In the genomic region with DNA sequence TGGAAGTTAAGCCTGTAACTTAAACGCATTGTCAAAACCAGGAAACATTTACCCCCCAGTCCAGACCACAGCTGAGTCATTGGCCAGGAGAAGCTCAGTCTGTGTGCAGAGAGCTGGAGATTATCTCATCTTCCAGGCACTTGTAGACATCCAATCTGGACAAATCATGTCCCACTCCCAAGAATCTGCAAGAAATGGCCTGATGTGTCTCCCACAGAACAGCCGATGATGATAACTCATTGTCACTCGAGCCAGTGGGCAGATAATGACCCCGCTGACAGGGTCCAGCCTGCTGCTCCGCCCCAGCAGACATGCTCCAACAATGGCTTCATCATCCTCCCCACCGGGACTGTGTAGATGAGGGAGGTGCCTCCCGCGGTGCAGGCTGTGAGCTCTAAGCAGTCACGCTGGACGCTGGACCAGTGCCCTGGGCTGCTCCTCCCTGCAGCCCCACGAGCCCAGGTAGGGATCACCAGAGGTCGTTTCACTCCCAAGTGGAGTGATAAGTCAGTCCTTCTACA, we compare ENCODE assay signal across 12 cellular contexts.
DNase-seq lines count a peak whose midpoint lies in the region; ATAC-seq, FAIRE-seq and TF ChIP-seq lines count a peak whose summit lies in the region.
"Had no signal": no experiment of that assay in that cellular context is flagged by ENCODE, and none has a peak within 500 bp of the region (broad histone marks: within the 10 kb centered on the region; RNA-seq: fewer than 3 reads in every experiment).

No MANE protein-coding gene starts in this region.

- no peaks in the 10 kb centered on the region for H3K36me3 Mint-ChIP-seq in nephron (ENCODE audit: low read depth)

- no peaks in the 10 kb centered on the region for H3K9me3 Mint-ChIP-seq in nephron

- peaks cover 24% of the 10 kb centered on the region for H3K4me1 Mint-ChIP-seq in nephron

- peak overlapping the region in 1 of 3 experiments; percentile 33 for H3K4me3 Mint-ChIP-seq in nephron

- CTCF ChIA-PET in BJ (lab: Yijun Ruan, JAX) = interaction anchor here (0.5 to 1.5 kb wide), 4 partner anchors 8 to 430 kb away, joined by 3 to 5 read pairs (median 4); no protein-coding TSS in a partner anchor

- POLR2A ChIA-PET in BJ (lab: Charles Lee) = interaction anchor here (0.6 kb wide), 1 partner anchor 254 kb away, joined by 3 read pairs; no protein-coding TSS in a partner anchor

- no peak for TF ChIP-seq POLR2A in NB4 (IDR thresholded peaks at IDR 0.05; ENCODE audit: extremely low read depth, insufficient read length)

- TF ChIP-seq CTCF in BJ (IDR thresholded peaks at IDR 0.05; ENCODE audit: insufficient read depth, low read depth, low read length) (no peak), NB4 (IDR thresholded peaks at IDR 0.05; ENCODE audit: low read depth, low read length) (no peak), nephron (IDR thresholded peaks at IDR 0.05; ENCODE audit: unreplicated experiment in 3 of 3) (no peak)

- H3K4me3 ChIP-seq in BJ (ENCODE audit: low read depth, low read length) = 0 out of 2 replicates have a peak overlapping the region, but pooled peaks have one; percentile 3
- peak overlapping the region; percentile 11 for H3K4me3 ChIP-seq in NB4 (ENCODE audit: low read depth, low read length)
- H3K4me3 ChIP-seq: mucosa of descending colon had no signal

- H3K27ac Mint-ChIP-seq in nephron = peak overlapping the region; percentile 30 to 73 (median 65)

- FAIRE-seq in frontal cortex (lab: Jason Lieb, UNC) = no peak

- no peaks in the 10 kb centered on the region; the same call in 1 of the 2 replicates for H3K27me3 ChIP-seq in BJ (ENCODE audit: control insufficient read depth, insufficient read depth, low read length)

- peak; percentile 59 for DNase-seq in BJ (ENCODE audit: low read depth)
- DNase-seq in NB4 (ENCODE audit: low read depth) = peak; percentile 86
- DNase-seq in dermis blood vessel endothelial cell = peak; percentile 79
- DNase-seq in NCI-H510A (lab: John Stamatoyannopoulos, UW) = no peak
- DNase-seq in NCI-H2196 (lab: John Stamatoyannopoulos, UW; ENCODE audit: unreplicated experiment) = no peak
- DNase-seq in frontal cortex (ENCODE audit: low spot score in 2 of 2) = no peak
- DNase-seq: DMS79 treated with DMSO at 0.1 percent for 48 hours; effector CD8-positive, alpha-beta T cell; MM.1S; mucosa of descending colon had no signal

- no peak for ATAC-seq in HG02884 (IDR thresholded peaks at IDR 0.05; ENCODE audit: unreplicated experiment)
- ATAC-seq: mucosa of descending colon had no signal

- H3K36me3 ChIP-seq in BJ (ENCODE audit: control insufficient read depth, insufficient read depth, low read length) = no peaks in the 10 kb centered on the region

- H3K27me3 Mint-ChIP-seq in nephron (ENCODE audit: low read depth) = peaks cover 78% of the 10 kb centered on the region

Comparison
In these comparisons a context has a peak if more than half of its experiments do, and no peak if none do; other contexts are left out.
1. DNase-seq: peak in BJ (single experiment), NB4 (single experiment) and dermis blood vessel endothelial cell (single experiment); none in NCI-H510A (single experiment), NCI-H2196 (single experiment) and frontal cortex (0 of 2).